14 cellular contexts compared by ENCODE assay signal in the genomic region with DNA sequence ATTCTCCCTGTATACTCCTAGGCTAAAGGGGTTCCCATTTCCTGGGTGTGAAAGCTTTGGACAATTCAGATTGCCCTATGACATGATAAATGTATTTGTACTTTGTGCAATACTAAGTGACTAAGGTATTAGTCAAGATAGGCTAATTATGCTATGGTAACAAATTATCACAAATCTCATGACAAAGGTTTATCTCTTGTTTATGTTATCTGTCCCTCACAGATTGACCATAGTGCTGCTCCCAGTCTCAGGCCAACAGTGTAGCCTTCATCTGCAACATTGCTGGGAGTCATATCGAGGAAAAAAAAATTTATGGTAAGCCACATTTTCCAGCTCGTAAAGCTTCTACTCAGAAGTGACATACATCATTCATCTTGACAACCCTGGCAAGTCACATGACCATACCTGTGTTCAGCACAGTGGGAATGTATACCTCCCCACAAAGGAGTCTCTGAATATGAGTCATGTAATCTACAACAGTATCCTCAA.
"Had no signal": no experiment of that assay in that cellular context is flagged by ENCODE, and none has a peak within 500 bp of the region (broad histone marks: within the 10 kb centered on the region; RNA-seq: fewer than 3 reads in every experiment).

No MANE protein-coding gene starts in this region.

- H3K36me3 ChIP-seq: adrenal gland, esophagus muscularis mucosa, left lung, tibial nerve had no signal

- H3K36me3 Mint-ChIP-seq: activated naive CD4-positive, alpha-beta T cell treated with anti-CD3 and anti-CD28 coated beads, Interleukin-2, amount 50 U/mL, for 24 hours; natural killer cell; stimulated activated naive B cell treated with anti-CD40 and anti-IgM and Interleukin-4, amounts not matched to agents 10 μg/mL and 1 μg/mL and 100 μg/mL, for 72 hours had no signal

- FAIRE-seq: kidney had no signal

- H3K9me3 Mint-ChIP-seq: activated CD8-positive, alpha-beta T cell treated with anti-CD3 and anti-CD28 coated beads for 36 hours; activated naive CD4-positive, alpha-beta T cell treated with anti-CD3 and anti-CD28 coated beads, Interleukin-2, amount 50 U/mL, for 24 hours; activated T-cell treated with anti-CD3 and anti-CD28 coated beads, Interleukin-2, amount 50 U/mL, for 4 hours had no signal

- H3K27me3 ChIP-seq: adrenal gland, esophagus muscularis mucosa, left lung, tibial nerve had no signal

- H3K9me3 ChIP-seq: adrenal gland, esophagus muscularis mucosa, left lung, tibial nerve had no signal

- H3K27me3 Mint-ChIP-seq: activated CD8-positive, alpha-beta T cell treated with anti-CD3 and anti-CD28 coated beads for 36 hours; stimulated activated naive B cell treated with anti-CD40 and anti-IgM and Interleukin-4, amounts not matched to agents 10 μg/mL and 1 μg/mL and 100 μg/mL, for 72 hours had no signal

- ATAC-seq: activated CD8-positive, alpha-beta T cell treated with anti-CD3 and anti-CD28 coated beads for 36 hours; activated T-cell treated with anti-CD3 and anti-CD28 coated beads, Interleukin-2, amount 50 U/mL, for 4 hours; left lung; natural killer cell; stimulated activated naive B cell treated with anti-CD40 and anti-IgM and Interleukin-4, amounts not matched to agents 10 μg/mL and 1 μg/mL and 100 μg/mL, for 72 hours had no signal

- H3K27ac Mint-ChIP-seq: activated CD8-positive, alpha-beta T cell treated with anti-CD3 and anti-CD28 coated beads for 36 hours; activated naive CD4-positive, alpha-beta T cell treated with anti-CD3 and anti-CD28 coated beads, Interleukin-2, amount 50 U/mL, for 24 hours; natural killer cell; stimulated activated naive B cell treated with anti-CD40 and anti-IgM and Interleukin-4, amounts not matched to agents 10 μg/mL and 1 μg/mL and 100 μg/mL, for 72 hours had no signal

- H3K4me3 Mint-ChIP-seq: activated CD8-positive, alpha-beta T cell treated with anti-CD3 and anti-CD28 coated beads for 36 hours; activated naive CD4-positive, alpha-beta T cell treated with anti-CD3 and anti-CD28 coated beads, Interleukin-2, amount 50 U/mL, for 24 hours; activated T-cell treated with anti-CD3 and anti-CD28 coated beads, Interleukin-2, amount 50 U/mL, for 4 hours; natural killer cell; stimulated activated naive B cell treated with anti-CD40 and anti-IgM and Interleukin-4, amounts not matched to agents 10 μg/mL and 1 μg/mL and 100 μg/mL, for 72 hours had no signal

- H3K4me1 Mint-ChIP-seq: activated naive CD4-positive, alpha-beta T cell treated with anti-CD3 and anti-CD28 coated beads, Interleukin-2, amount 50 U/mL, for 24 hours; natural killer cell; stimulated activated naive B cell treated with anti-CD40 and anti-IgM and Interleukin-4, amounts not matched to agents 10 μg/mL and 1 μg/mL and 100 μg/mL, for 72 hours had no signal

- H3K4me3 ChIP-seq: adrenal gland, dorsolateral prefrontal cortex, esophagus muscularis mucosa, left lung, tibial nerve had no signal

- H3K27ac ChIP-seq: adrenal gland, dorsolateral prefrontal cortex, esophagus muscularis mucosa, left lung, tibial nerve had no signal

- H3K4me1 ChIP-seq: adrenal gland, esophagus muscularis mucosa, left lung, tibial nerve had no signal

- DNase-seq: activated CD4-positive, alpha-beta T cell treated with anti-CD3 and anti-CD28 coated beads for 4 hours; activated CD8-positive, alpha-beta T cell treated with anti-CD3 and anti-CD28 coated beads for 36 hours; activated effector memory CD4-positive, alpha-beta T cell treated with Interleukin-2 at 50 U/mL for 16 hours; activated T-cell treated with anti-CD3 and anti-CD28 coated beads, Interleukin-2, amount 50 U/mL, for 4 hours; adrenal gland; dorsolateral prefrontal cortex; hippocampal formation; kidney; left lung; natural killer cell; stimulated activated naive B cell treated with anti-CD40 and anti-IgM and Interleukin-4, amounts not matched to agents 10 μg/mL and 1 μg/mL and 100 μg/mL, for 72 hours had no signal
